ENCODE assay signal across 27 cellular contexts in the genomic region with DNA sequence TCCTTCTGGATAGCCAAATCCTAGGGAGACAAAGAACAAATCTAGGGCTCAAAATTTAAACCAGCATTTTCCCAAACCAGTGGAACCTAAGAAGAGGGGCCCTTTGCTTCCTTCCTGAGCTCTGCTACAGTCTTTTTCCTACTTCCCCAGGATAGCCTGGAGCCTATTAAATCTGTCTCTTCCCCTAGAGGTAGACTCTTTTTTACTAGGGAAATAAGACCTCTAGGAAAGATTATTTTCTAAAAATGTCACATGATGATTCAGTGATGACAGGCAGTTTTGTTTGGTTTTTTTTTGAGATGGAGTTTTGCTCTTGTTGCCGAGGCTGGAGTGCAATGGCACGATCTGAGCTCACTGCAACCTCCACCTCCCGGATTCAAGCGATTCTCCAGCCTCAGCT. TPM values are rescaled to one million over a fixed set of nuclear protein-coding genes. Genes with fewer than 3 reads are reported as not detected.
"Had no signal": no experiment of that assay in that cellular context is flagged by ENCODE, and none has a peak within 500 bp of the region (broad histone marks: within the 10 kb centered on the region; RNA-seq: fewer than 3 reads in every experiment).

No MANE protein-coding gene starts in this region.

- H3K4me3 Mint-ChIP-seq: activated B cell treated with CpG ODN at 0.5 μM for 24 hours; activated naive CD8-positive, alpha-beta T cell; central memory CD8-positive, alpha-beta T cell; dendritic cell treated with granulocyte-macrophage colony-stimulating factor and Interleukin-4, amounts not matched to agents 40 ng/mL and 50 ng/mL, for 4 days; endodermal cell; mesothelial cell of epicardium; naive B cell; stimulated activated memory B cell treated with anti-CD40 and anti-IgM and Interleukin-4, amounts not matched to agents 10 μg/mL and 1 μg/mL and 100 μg/mL, for 72 hours had no signal

- H3K9me3 Mint-ChIP-seq: activated B cell treated with CpG ODN at 0.5 μM for 24 hours; activated T-helper 2 cell treated with anti-CD3 and anti-CD28 coated beads, Interferon-gamma antibody, Interleukin-2, Interleukin-4, amounts not matched to agents 10 μg/mL and 5 μg/mL and 100 μg/mL, durations not matched to agents 14 hours and 24 hours and 36 hours; central memory CD8-positive, alpha-beta T cell; dendritic cell treated with granulocyte-macrophage colony-stimulating factor and Interleukin-4, amounts not matched to agents 40 ng/mL and 50 ng/mL, for 4 days; endodermal cell; mesothelial cell of epicardium; naive B cell; stimulated activated memory B cell treated with anti-CD40 and anti-IgM and Interleukin-4, amounts not matched to agents 10 μg/mL and 1 μg/mL and 100 μg/mL, for 72 hours had no signal

- ATAC-seq: heart right ventricle; stimulated activated memory B cell treated with anti-CD40 and anti-IgM and Interleukin-4, amounts not matched to agents 10 μg/mL and 1 μg/mL and 100 μg/mL, for 72 hours had no signal

- H3K27me3 ChIP-seq: esophagus muscularis mucosa, heart right ventricle, pancreas, right atrium auricular region, tibial nerve had no signal

- H3K4me2 ChIP-seq: smooth muscle cell had no signal

- H3K4me1 Mint-ChIP-seq: activated B cell treated with CpG ODN at 0.5 μM for 24 hours; central memory CD8-positive, alpha-beta T cell; mesothelial cell of epicardium; naive B cell; stimulated activated memory B cell treated with anti-CD40 and anti-IgM and Interleukin-4, amounts not matched to agents 10 μg/mL and 1 μg/mL and 100 μg/mL, for 72 hours had no signal

- H3K27ac Mint-ChIP-seq: activated B cell treated with CpG ODN at 0.5 μM for 24 hours; activated naive CD8-positive, alpha-beta T cell; activated T-helper 2 cell treated with anti-CD3 and anti-CD28 coated beads, Interferon-gamma antibody, Interleukin-2, Interleukin-4, amounts not matched to agents 10 μg/mL and 5 μg/mL and 100 μg/mL, durations not matched to agents 14 hours and 24 hours and 36 hours; dendritic cell treated with granulocyte-macrophage colony-stimulating factor and Interleukin-4, amounts not matched to agents 40 ng/mL and 50 ng/mL, for 4 days; stimulated activated memory B cell treated with anti-CD40 and anti-IgM and Interleukin-4, amounts not matched to agents 10 μg/mL and 1 μg/mL and 100 μg/mL, for 72 hours had no signal

- DNase-seq: activated B cell treated with CpG ODN at 0.5 μM for 24 hours; activated CD4-positive, alpha-beta T cell treated with anti-CD3 and anti-CD28 coated beads, Interleukin-2, amount 50 U/mL, for 4 hours; activated CD8-positive, alpha-beta memory T cell treated with anti-CD3 and anti-CD28 coated beads, Interleukin-2, amount 50 U/mL, for 48 hours; activated T-cell treated with anti-CD3 and anti-CD28 coated beads, Interleukin-2, amount 50 U/mL, for 48 hours; anterior cingulate cortex; endodermal cell; foreskin melanocyte; heart right ventricle; naive B cell; pancreas; stimulated activated CD4-positive, alpha-beta T cell treated with anti-CD3 and anti-CD28 coated beads, Interleukin-1b, Interleukin-23, amount 100 ng/mL, for 48 hours; stimulated activated CD4-positive, alpha-beta T cell treated with anti-CD3 and anti-CD28 coated beads, Interleukin-4, amount 100 ng/mL, for 4 hours; stimulated activated CD8-positive, alpha-beta memory T cell treated with anti-CD3 and anti-CD28 coated beads, Interleukin-4, amount 100 ng/mL, for 48 hours; T-helper 9 cell had no signal

- H3K36me3 Mint-ChIP-seq: naive B cell had no signal

- H3K27ac ChIP-seq: esophagus muscularis mucosa, heart right ventricle, pancreas, right atrium auricular region, tibial nerve had no signal

- H3K4me1 ChIP-seq: esophagus muscularis mucosa, pancreas, right atrium auricular region, tibial nerve had no signal

- H3K27me3 Mint-ChIP-seq: activated B cell treated with CpG ODN at 0.5 μM for 24 hours; activated naive CD8-positive, alpha-beta T cell; central memory CD8-positive, alpha-beta T cell; dendritic cell treated with granulocyte-macrophage colony-stimulating factor and Interleukin-4, amounts not matched to agents 40 ng/mL and 50 ng/mL, for 4 days; naive B cell; stimulated activated memory B cell treated with anti-CD40 and anti-IgM and Interleukin-4, amounts not matched to agents 10 μg/mL and 1 μg/mL and 100 μg/mL, for 72 hours had no signal

- H3K4me3 ChIP-seq: esophagus muscularis mucosa, heart right ventricle, pancreas, right atrium auricular region, smooth muscle cell, tibial nerve had no signal

RNA-seq across cellular contexts. Expression of a gene that starts 33.2 kb away (rescaled TPM):
- total RNA-seq: glomerular endothelial cell, temporal lobe had no signal
- polyA plus RNA-seq: neural cell had no signal
